ENCODE assay signal across 8 cellular contexts in the genomic region with DNA sequence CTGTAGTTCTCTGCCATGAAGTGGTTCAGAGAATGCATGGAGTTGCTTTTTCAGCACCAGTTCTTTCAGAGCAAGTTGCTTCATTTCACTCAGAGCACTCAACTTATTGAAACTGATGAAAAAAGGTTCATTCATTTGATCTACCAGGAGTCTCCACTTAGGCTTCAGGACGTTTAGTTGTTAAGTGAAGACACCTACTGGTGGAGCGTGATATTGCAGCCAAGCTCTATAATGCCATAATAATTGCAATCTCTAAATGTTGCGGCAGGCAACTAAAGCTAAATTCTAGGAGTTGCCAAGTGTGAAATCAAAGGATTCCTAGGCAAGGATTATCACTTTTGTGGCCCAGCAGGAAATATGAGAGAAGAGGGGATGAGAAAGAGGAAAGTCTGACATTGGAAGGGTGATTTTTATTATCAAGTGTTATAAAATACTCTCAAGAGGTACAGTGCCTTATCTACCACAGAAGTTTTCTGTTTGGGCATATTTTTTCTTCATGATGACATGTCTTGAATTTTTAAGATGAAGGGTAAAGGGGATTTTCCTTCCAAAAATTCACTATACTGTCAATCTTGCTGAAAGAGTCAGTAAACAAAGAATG.
A peak's percentile ranks its signal among the peaks of the same experiment; 100 is the strongest.
DNase-seq lines count a peak whose midpoint lies in the region; TF ChIP-seq lines count a peak whose summit lies in the region.

No MANE protein-coding gene starts in this region.

- H3K27ac ChIP-seq in Peyer's patch (no peak overlapping the region), esophagus squamous epithelium (no peak overlapping the region), spleen (no peak overlapping the region)

- TF ChIP-seq CTCF in Peyer's patch (IDR thresholded peaks at IDR 0.05) (peak in 5 of 6 experiments; percentile 31 to 66 (median 46)), esophagus squamous epithelium (IDR thresholded peaks at IDR 0.05) (peak; percentile 29 to 82 (median 47)), spleen (IDR thresholded peaks at IDR 0.05 in 8 of 11, conservative IDR thresholded peaks at IDR 0.05 in 3 of 11) (peak in 10 of 11 experiments; percentile 9 to 69 (median 46))

- TF ChIP-seq POLR2A in Peyer's patch (IDR thresholded peaks at IDR 0.05), result no peak
- TF ChIP-seq POLR2A in esophagus squamous epithelium (IDR thresholded peaks at IDR 0.05), result no peak
- no peak for TF ChIP-seq POLR2A in spleen (IDR thresholded peaks at IDR 0.05)

- no peaks in the 10 kb centered on the region for H3K36me3 ChIP-seq in Peyer's patch
- H3K36me3 ChIP-seq in esophagus squamous epithelium, result peaks cover 0 to 28% (median 9%) of the 10 kb centered on the region in 3 donors
- H3K36me3 ChIP-seq in spleen, result no peaks in the 10 kb centered on the region

- in situ Hi-C loops in ACHN (cut with HindIII; ENCODE audit: low pct_ligation_motif_present, low pct_unique_long_range_greater_than_20kb, low sequenced_read_pairs) (no loop called here), G401 (cut with HindIII; ENCODE audit: low sequenced_read_pairs) (no loop called here)

- H3K27me3 ChIP-seq in Peyer's patch, result no peaks in the 10 kb centered on the region
- H3K27me3 ChIP-seq in esophagus squamous epithelium, result no peaks in the 10 kb centered on the region
- no peaks in the 10 kb centered on the region for H3K27me3 ChIP-seq in spleen (replicated peaks in 1 of 7)

- DNase-seq in ACHN (peak; percentile 38), G401 (ENCODE audit: low spot score) (peak; percentile 11), Peyer's patch (peak in 2 of 3 donors; percentile 20 to 54), esophagus squamous epithelium (lab: John Stamatoyannopoulos, UW) (no peak), spleen (no peak), ureter (ENCODE audit: low spot score) (no peak), cardiac septum (ENCODE audit: low spot score) (no peak), hippocampal formation (lab: John Stamatoyannopoulos, UW) (no peak)

- 41 to 53% methylated on average over 3 of the region's 3 CpGs for WGBS in esophagus squamous epithelium, 2 donors
- WGBS in spleen, 5 donors, result 45 to 52% (median 49%) methylated on average over 3 of the region's 3 CpGs

- H3K4me3 ChIP-seq in Peyer's patch (no peak overlapping the region), esophagus squamous epithelium (no peak overlapping the region), spleen (no peak overlapping the region)

- intact Hi-C loops in esophagus squamous epithelium (cut with DNase I) (no loop called here), spleen (cut with DNase I; ENCODE audit: low total_unique reads) (no loop called here), cardiac septum (cut with DNase I) (no loop called here)

- H3K9me3 ChIP-seq in Peyer's patch, result peaks cover 0 to 3% (median 0%) of the 10 kb centered on the region in 4 donors
- H3K9me3 ChIP-seq in esophagus squamous epithelium, result peaks cover 0 to 11% (median 0%) of the 10 kb centered on the region in 3 donors
- H3K9me3 ChIP-seq in spleen, result peaks cover 4 to 30% (median 19%) of the 10 kb centered on the region in 8 donors

- no peaks in the 10 kb centered on the region for H3K4me1 ChIP-seq in Peyer's patch
- H3K4me1 ChIP-seq in esophagus squamous epithelium, result no peaks in the 10 kb centered on the region
- no peaks in the 10 kb centered on the region for H3K4me1 ChIP-seq in spleen

Comparison
In these comparisons a context has a peak if more than half of its experiments do, and no peak if none do; other contexts are left out.
1. DNase-seq: peak in ACHN (single experiment), G401 (single experiment) and Peyer's patch (2 of 3); none in esophagus squamous epithelium (single experiment), spleen (single experiment), ureter (single experiment), cardiac septum (single experiment) and hippocampal formation (0 of 2).
2. Peak in every context shown above with its lines, with median percentiles within 50 percentile points of each other: CTCF ChIP-seq.